ENCODE assay signal across 15 cellular contexts in genomic region chr12:75209782-75210138, GRCh38. TPM values are rescaled to one million over a fixed set of nuclear protein-coding genes. Genes with fewer than 3 reads are reported as not detected.
DNase-seq lines count a peak whose midpoint lies in the region; ATAC-seq and TF ChIP-seq lines count a peak whose summit lies in the region.
"Had no signal": no experiment of that assay in that cellular context is flagged by ENCODE, and none has a peak within 500 bp of the region (broad histone marks: within the 10 kb centered on the region; RNA-seq: fewer than 3 reads in every experiment).

TSS of gene KCNC2 (minus strand) at chr12:75209839.

- no peak within 1 kb of the TSS for H2AK5ac ChIP-seq in mesendoderm (ENCODE audit: low read length)

- H3K79me1 ChIP-seq in mesendoderm (ENCODE audit: low read length) = no peaks in the 10 kb centered on the region

- H3K18ac ChIP-seq in mesendoderm (ENCODE audit: low read length) = no peak within 1 kb of the TSS

- DNase-seq in NCI-H2171 treated with DMSO at 0.1 percent for 48 hours (lab: John Stamatoyannopoulos, UW) = peak; percentile 9
- DNase-seq in NCI-H2171 (lab: John Stamatoyannopoulos, UW) = no peak
- no peak for DNase-seq in coronary artery (ENCODE audit: low spot score)
- no peak for DNase-seq in mesendoderm
- no peak for DNase-seq in thoracic aorta (ENCODE audit: low spot score)
- DNase-seq in activated T-cell treated with anti-CD3 and anti-CD28 coated beads, Interleukin-2, amount 50 U/mL, for 48 hours = no peak
- DNase-seq in DMS153 (lab: John Stamatoyannopoulos, UW) = no peak
- no peak for DNase-seq in NCI-H510A (lab: John Stamatoyannopoulos, UW)
- DNase-seq: 8988T; stimulated activated naive CD8-positive, alpha-beta T cell treated with anti-CD3 and anti-CD28 coated beads, Interleukin-15, amount 100 ng/mL, for 72 hours had no signal

- no peaks in the 10 kb centered on the region for H3K9me3 ChIP-seq in thoracic aorta

- H2BK15ac ChIP-seq in mesendoderm (replicated peaks; ENCODE audit: low read depth) = no peak within 1 kb of the TSS

- H3K27ac ChIP-seq in coronary artery = no peak within 1 kb of the TSS
- no peak within 1 kb of the TSS for H3K27ac ChIP-seq in mesendoderm (ENCODE audit: low read depth, low read length)
- no peak within 1 kb of the TSS for H3K27ac ChIP-seq in thoracic aorta
- H3K27ac ChIP-seq: C4-2B, SK-N-MC had no signal

- H3K27me3 ChIP-seq in mesendoderm (ENCODE audit: insufficient read depth, low read length, poor library complexity) (peaks cover 20% of the 10 kb centered on the region), thoracic aorta (replicated peaks; ENCODE audit: insufficient read depth) (peaks cover 6% of the 10 kb centered on the region)

- H2BK120ac ChIP-seq in mesendoderm (ENCODE audit: low read depth, low read length) = no peak within 1 kb of the TSS

- H3K56ac ChIP-seq in mesendoderm (ENCODE audit: low read length) = no peak within 1 kb of the TSS

- no peaks in the 10 kb centered on the region for H3K79me2 ChIP-seq in mesendoderm (ENCODE audit: control insufficient read depth, insufficient read depth, low read length)

- H3K4me1 ChIP-seq in mesendoderm (ENCODE audit: control insufficient read depth, low read depth, low read length) = no peaks in the 10 kb centered on the region
- H3K4me1 ChIP-seq in thoracic aorta (ENCODE audit: control insufficient read depth in 1 of 2, low read depth in 2 of 2) = no peaks in the 10 kb centered on the region

- no peak within 1 kb of the TSS for H4K5ac ChIP-seq in mesendoderm (ENCODE audit: low read length)

- H3K9ac ChIP-seq in mesendoderm (ENCODE audit: low read length) = no peak within 1 kb of the TSS

- no peak within 1 kb of the TSS for H2BK5ac ChIP-seq in mesendoderm (ENCODE audit: low read length)

- no CpG with 5 or more reads among the region's 4 CpGs for WGBS in mesendoderm (ENCODE audit: extremely low coverage, insufficient coverage, low lambda C conversion rate)

- H3K4me3 ChIP-seq in coronary artery = peak within 1 kb of the TSS; percentile 43
- H3K4me3 ChIP-seq in mesendoderm (ENCODE audit: low read length) = no peak within 1 kb of the TSS
- peak within 1 kb of the TSS; percentile 15 for H3K4me3 ChIP-seq in thoracic aorta
- H3K4me3 ChIP-seq: SK-N-MC had no signal

- TF ChIP-seq CTCF in coronary artery (IDR thresholded peaks at IDR 0.05) (no peak), thoracic aorta (IDR thresholded peaks at IDR 0.05) (no peak)

- ATAC-seq in thoracic aorta (ENCODE audit: insufficient number of reproducible peaks, low FRiP score, low read depth) = no peak
- ATAC-seq: activated CD8-positive, alpha-beta T cell treated with anti-CD3 and anti-CD28 coated beads, Interleukin-2, amount 10 ng/mL, durations not matched to agents 7 days and 5 days; activated T-helper 17 cell treated with anti-CD3 and anti-CD28 coated beads, Interleukin-2, amount 50 U/mL, for 72 hours had no signal

- no peaks in the 10 kb centered on the region for H3K36me3 ChIP-seq in mesendoderm (ENCODE audit: control insufficient read depth, insufficient read depth, low read length)
- H3K36me3 ChIP-seq in thoracic aorta = no peaks in the 10 kb centered on the region

- no peak within 1 kb of the TSS for H3K23ac ChIP-seq in mesendoderm (ENCODE audit: low read length)

- H3K4me2 ChIP-seq in mesendoderm (ENCODE audit: low read length) = peak within 1 kb of the TSS; percentile 48

- no peak within 1 kb of the TSS for H4K8ac ChIP-seq in mesendoderm (ENCODE audit: low read depth, low read length)

- H3K4ac ChIP-seq in mesendoderm (ENCODE audit: low read depth, low read length) = no peak within 1 kb of the TSS

RNA-seq across cellular contexts. Expression of gene KCNC2, which starts in this region (rescaled TPM):
- polyA plus RNA-seq in mesendoderm (2013, experiment 1 of 2) = 0.06 TPM
- polyA plus RNA-seq in mesendoderm (2013, experiment 2 of 2) = 0.18 TPM
- not detected for total RNA-seq in thoracic aorta
- total RNA-seq: activated CD8-positive, alpha-beta T cell treated with anti-CD3 and anti-CD28 coated beads, Interleukin-2, amount 10 ng/mL, durations not matched to agents 7 days and 5 days; activated T-helper 17 cell treated with anti-CD3 and anti-CD28 coated beads, Interleukin-2, amount 50 U/mL, for 72 hours; omental fat pad had no signal
